ENCODE assay signal across 1 cellular context in the genomic region with DNA sequence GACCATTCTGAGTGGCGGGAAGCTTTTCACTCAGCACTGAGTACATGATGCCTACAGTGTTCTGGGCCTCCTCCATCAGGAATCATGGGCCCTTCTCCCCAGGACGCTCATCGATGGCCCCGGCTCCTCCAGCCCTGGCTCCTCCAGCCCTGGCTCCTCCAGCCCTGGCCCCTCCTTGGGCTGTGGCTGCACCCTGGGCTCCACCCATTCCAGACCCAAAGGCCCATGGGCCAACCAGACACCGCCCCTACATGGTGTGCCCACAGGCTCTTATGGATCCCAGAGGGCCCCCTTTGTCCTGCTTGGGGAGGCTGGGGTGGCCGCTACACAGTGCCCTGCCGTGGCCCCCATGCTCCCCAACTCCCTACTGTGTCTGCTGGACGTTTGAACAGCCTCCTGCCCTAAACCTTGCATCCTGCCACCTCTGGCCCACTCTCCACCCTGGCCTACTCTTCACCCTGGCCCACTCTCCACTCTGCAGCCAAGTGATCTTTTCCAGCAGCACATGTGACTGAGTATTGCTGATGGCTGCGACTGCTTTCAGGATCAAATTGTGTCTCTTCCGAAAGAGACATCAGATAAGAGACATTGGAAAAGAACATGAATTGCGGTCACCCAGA.
TF ChIP-seq lines count a peak whose summit lies in the region.

No MANE protein-coding gene starts in this region.

TF ChIP-seq in SK-N-SH, 30 proteins besides CTCF, POLR2A, EP300 and RAD21:
- TF ChIP-seq, protein P1, sequence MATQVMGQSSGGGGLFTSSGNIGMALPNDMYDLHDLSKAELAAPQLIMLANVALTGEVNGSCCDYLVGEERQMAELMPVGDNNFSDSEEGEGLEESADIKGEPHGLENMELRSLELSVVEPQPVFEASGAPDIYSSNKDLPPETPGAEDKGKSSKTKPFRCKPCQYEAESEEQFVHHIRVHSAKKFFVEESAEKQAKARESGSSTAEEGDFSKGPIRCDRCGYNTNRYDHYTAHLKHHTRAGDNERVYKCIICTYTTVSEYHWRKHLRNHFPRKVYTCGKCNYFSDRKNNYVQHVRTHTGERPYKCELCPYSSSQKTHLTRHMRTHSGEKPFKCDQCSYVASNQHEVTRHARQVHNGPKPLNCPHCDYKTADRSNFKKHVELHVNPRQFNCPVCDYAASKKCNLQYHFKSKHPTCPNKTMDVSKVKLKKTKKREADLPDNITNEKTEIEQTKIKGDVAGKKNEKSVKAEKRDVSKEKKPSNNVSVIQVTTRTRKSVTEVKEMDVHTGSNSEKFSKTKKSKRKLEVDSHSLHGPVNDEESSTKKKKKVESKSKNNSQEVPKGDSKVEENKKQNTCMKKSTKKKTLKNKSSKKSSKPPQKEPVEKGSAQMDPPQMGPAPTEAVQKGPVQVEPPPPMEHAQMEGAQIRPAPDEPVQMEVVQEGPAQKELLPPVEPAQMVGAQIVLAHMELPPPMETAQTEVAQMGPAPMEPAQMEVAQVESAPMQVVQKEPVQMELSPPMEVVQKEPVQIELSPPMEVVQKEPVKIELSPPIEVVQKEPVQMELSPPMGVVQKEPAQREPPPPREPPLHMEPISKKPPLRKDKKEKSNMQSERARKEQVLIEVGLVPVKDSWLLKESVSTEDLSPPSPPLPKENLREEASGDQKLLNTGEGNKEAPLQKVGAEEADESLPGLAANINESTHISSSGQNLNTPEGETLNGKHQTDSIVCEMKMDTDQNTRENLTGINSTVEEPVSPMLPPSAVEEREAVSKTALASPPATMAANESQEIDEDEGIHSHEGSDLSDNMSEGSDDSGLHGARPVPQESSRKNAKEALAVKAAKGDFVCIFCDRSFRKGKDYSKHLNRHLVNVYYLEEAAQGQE (IDR thresholded peaks at IDR 0.05; ENCODE audit: low read depth, low read length): no peak
- TF ChIP-seq, protein P2, sequence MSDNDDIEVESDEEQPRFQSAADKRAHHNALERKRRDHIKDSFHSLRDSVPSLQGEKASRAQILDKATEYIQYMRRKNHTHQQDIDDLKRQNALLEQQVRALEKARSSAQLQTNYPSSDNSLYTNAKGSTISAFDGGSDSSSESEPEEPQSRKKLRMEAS (IDR thresholded peaks at IDR 0.05; ENCODE audit: low read depth): no peak
- TF ChIP-seq, protein P3, sequence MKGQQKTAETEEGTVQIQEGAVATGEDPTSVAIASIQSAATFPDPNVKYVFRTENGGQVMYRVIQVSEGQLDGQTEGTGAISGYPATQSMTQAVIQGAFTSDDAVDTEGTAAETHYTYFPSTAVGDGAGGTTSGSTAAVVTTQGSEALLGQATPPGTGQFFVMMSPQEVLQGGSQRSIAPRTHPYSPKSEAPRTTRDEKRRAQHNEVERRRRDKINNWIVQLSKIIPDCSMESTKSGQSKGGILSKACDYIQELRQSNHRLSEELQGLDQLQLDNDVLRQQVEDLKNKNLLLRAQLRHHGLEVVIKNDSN (IDR thresholded peaks at IDR 0.05; ENCODE audit: borderline replicate concordance, low read depth): no peak
- TF ChIP-seq JUND (IDR thresholded peaks at IDR 0.05): no peak
- no peak for TF ChIP-seq GABPA (IDR thresholded peaks at IDR 0.05; ENCODE audit: low read depth)
- no peak for TF ChIP-seq SMC3 (IDR thresholded peaks at IDR 0.05; ENCODE audit: low read depth, low read length)
- TF ChIP-seq NFIC (IDR thresholded peaks at IDR 0.05; ENCODE audit: borderline replicate concordance): no peak
- no peak for TF ChIP-seq TCF12 (IDR thresholded peaks at IDR 0.05)
- no peak for TF ChIP-seq NRF1 (IDR thresholded peaks at IDR 0.05; ENCODE audit: low read depth, low read length)
- TF ChIP-seq YY1 (IDR thresholded peaks at IDR 0.05; ENCODE audit: low read depth): no peak
- TF ChIP-seq ELF1 (IDR thresholded peaks at IDR 0.05): no peak
